In genomic region chr2:1914541-1915165, GRCh38 we compare ENCODE assay signal across 17 cellular contexts.
DNase-seq lines count a peak whose midpoint lies in the region; ATAC-seq, FAIRE-seq and TF ChIP-seq lines count a peak whose summit lies in the region.
"Had no signal": no experiment of that assay in that cellular context is flagged by ENCODE, and none has a peak within 500 bp of the region (broad histone marks: within the 10 kb centered on the region; RNA-seq: fewer than 3 reads in every experiment).

No MANE protein-coding gene starts in this region.

- H4K20me1 ChIP-seq in BLaER1 (no peaks in the 10 kb centered on the region), H1 (replicated peaks in 1 of 2; ENCODE audit: control insufficient read depth in 1 of 2, insufficient read depth in 2 of 2, low read length in 2 of 2) (no peaks in the 10 kb centered on the region), hepatocyte (ENCODE audit: insufficient read depth, poor library complexity, severe bottlenecking) (no peaks in the 10 kb centered on the region)
- no peaks in the 10 kb centered on the region; a peak in 2 of 22 replicates for H4K20me1 ChIP-seq in BLaER1 treated with 17β-estradiol and CSF1 and Interleukin-3, amounts not matched to agents 10 nM and 100 nM

- H3K23me2 ChIP-seq in H1 (ENCODE audit: low read depth, low read length): no peaks in the 10 kb centered on the region

- FAIRE-seq in H1 (lab: Jason Lieb, UNC): no peak
- FAIRE-seq: GM12892 had no signal

- no peak for TF ChIP-seq EP300 in H1 (IDR thresholded peaks at IDR 0.05; ENCODE audit: borderline replicate concordance in 1 of 2, low read depth in 2 of 2, low read length in 2 of 2)

- POLR2A ChIA-PET in H1 (lab: Charles Lee; ENCODE audit: partially characterized antibody): no interaction called here

- TF ChIP-seq CTCF in H1 (IDR thresholded peaks at IDR 0.05; ENCODE audit: control extremely low read depth in 1 of 3, insufficient read depth in 1 of 3, low read depth in 1 of 3, low read length in 3 of 3) (no peak), hepatocyte (IDR thresholded peaks at IDR 0.05; ENCODE audit: poor library complexity) (no peak)

- no peak overlapping the region for H3K56ac ChIP-seq in H1 (replicated peaks; ENCODE audit: insufficient read length, low read depth, low read length)

- no peak overlapping the region for H4K5ac ChIP-seq in H1 (ENCODE audit: insufficient read length, low read depth, low read length)

- H3K79me2 ChIP-seq in H1 (ENCODE audit: control insufficient read depth in 1 of 2, insufficient read depth in 2 of 2, low read length in 2 of 2): no peaks in the 10 kb centered on the region
- no peaks in the 10 kb centered on the region for H3K79me2 ChIP-seq in hepatocyte

- H3K9ac ChIP-seq in BLaER1 (no peak overlapping the region), H1 (replicated peaks in 1 of 4; ENCODE audit: extremely low read depth in 1 of 4, low read depth in 3 of 4, low read length in 3 of 4) (no peak overlapping the region)
- H3K9ac ChIP-seq in BLaER1 treated with 17β-estradiol and CSF1 and Interleukin-3, amounts not matched to agents 10 nM and 100 nM: no peak overlapping the region

- no peak overlapping the region for H2BK120ac ChIP-seq in H1 (replicated peaks; ENCODE audit: low read depth, low read length)

- 0 out of 2 replicates have a peak overlapping the region, but pooled peaks have one; percentile 14 for H3K18ac ChIP-seq in H1 (ENCODE audit: extremely low read depth, low read length)

- TF ChIP-seq POLR2A in H1 (IDR thresholded peaks at IDR 0.05; ENCODE audit: control extremely low read depth in 1 of 2, low read depth in 2 of 2, low read length in 2 of 2): no peak

- H4K91ac ChIP-seq in H1 (replicated peaks; ENCODE audit: insufficient read length, low read length): no peak overlapping the region

- no peaks in the 10 kb centered on the region for H3K27me3 ChIP-seq in BLaER1
- no peaks in the 10 kb centered on the region for H3K27me3 ChIP-seq in BLaER1 treated with 17β-estradiol and CSF1 and Interleukin-3, amounts not matched to agents 10 nM and 100 nM
- no peaks in the 10 kb centered on the region for H3K27me3 ChIP-seq in H1 (replicated peaks in 1 of 4; ENCODE audit: control insufficient read depth in 3 of 4, extremely low read depth in 1 of 4, insufficient read depth in 3 of 4, low read length in 3 of 4)
- no peaks in the 10 kb centered on the region for H3K27me3 ChIP-seq in hepatocyte

- no peak overlapping the region for H3K14ac ChIP-seq in H1 (ENCODE audit: insufficient read length)

- WGBS in H1 (ENCODE audit: extremely low coverage in 1 of 2, insufficient coverage in 1 of 2, insufficient read length in 1 of 2, insufficient replicate concordance in 2 of 2, low coverage in 1 of 2, low lambda C conversion rate in 2 of 2, missing lambda C conversion rate in 1 of 2), 2 experiments: 91% methylated on average over 18 of the region's 18 CpGs; no CpG with 5 or more reads in 1 of the 2 experiments
- WGBS in hepatocyte (ENCODE audit: low lambda C conversion rate, missing lambda C conversion rate): 93% methylated on average over 18 of the region's 18 CpGs

- no peaks in the 10 kb centered on the region for H3K9me2 ChIP-seq in hepatocyte (replicated peaks; ENCODE audit: insufficient read depth)

- H3K4me3 ChIP-seq in BLaER1: no peak overlapping the region
- H3K4me3 ChIP-seq in BLaER1 treated with 17β-estradiol and CSF1 and Interleukin-3, amounts not matched to agents 10 nM and 100 nM: no peak overlapping the region
- no peak overlapping the region for H3K4me3 ChIP-seq in H1 (ENCODE audit: extremely low read depth in 1 of 4, insufficient read depth in 2 of 4, low read depth in 3 of 4, low read length in 4 of 4)
- H3K4me3 ChIP-seq in hepatocyte: no peak overlapping the region

- intact Hi-C loops in posterior vena cava (cut with DNase I): no loop called here

- no peak overlapping the region for H2BK15ac ChIP-seq in H1 (ENCODE audit: low read length)

- no peaks in the 10 kb centered on the region for H3K79me1 ChIP-seq in H1 (ENCODE audit: low read depth, low read length)

- no peak overlapping the region for H2BK5ac ChIP-seq in H1 (ENCODE audit: low read depth, low read length)

- H3K23ac ChIP-seq in H1 (ENCODE audit: insufficient read length): no peak overlapping the region

- DNase-seq in H1 (ENCODE audit: low read depth in 1 of 2, low spot score in 2 of 2): no peak
- DNase-seq in posterior vena cava (ENCODE audit: low spot score): peak; percentile 62
- DNase-seq in NCI-H1092 (lab: John Stamatoyannopoulos, UW): no peak
- DNase-seq in hepatocyte (ENCODE audit: low spot score): no peak
- DNase-seq: Calu3; CD4-positive, alpha-beta T cell; COR-L47; DMS53; GF-D8; GOT3; H7; HCEC 1CT had no signal

- H3K36me3 ChIP-seq in BLaER1: no peaks in the 10 kb centered on the region
- H3K36me3 ChIP-seq in BLaER1 treated with 17β-estradiol and CSF1 and Interleukin-3, amounts not matched to agents 10 nM and 100 nM: no peaks in the 10 kb centered on the region
- H3K36me3 ChIP-seq in H1 (ENCODE audit: control insufficient read depth in 2 of 4, insufficient read depth in 4 of 4, low read length in 3 of 4): no peaks in the 10 kb centered on the region
- no peaks in the 10 kb centered on the region for H3K36me3 ChIP-seq in hepatocyte (replicated peaks; ENCODE audit: insufficient read depth, low read depth)

- H3K27ac ChIP-seq in BLaER1 (no peak overlapping the region), H1 (ENCODE audit: low read depth, low read length) (no peak overlapping the region), hepatocyte (no peak overlapping the region)
- H3K27ac ChIP-seq in BLaER1 treated with 17β-estradiol and CSF1 and Interleukin-3, amounts not matched to agents 10 nM and 100 nM: no peak overlapping the region

- no peak for ATAC-seq in GM19023 (IDR thresholded peaks at IDR 0.05; ENCODE audit: unreplicated experiment)
- no peak for ATAC-seq in GM18868 (IDR thresholded peaks at IDR 0.05; ENCODE audit: unreplicated experiment)

- no peak overlapping the region for H2BK20ac ChIP-seq in H1 (ENCODE audit: low read length)

- H3K4me2 ChIP-seq in BLaER1 (peak overlapping the region; percentile 45), H1 (ENCODE audit: insufficient read depth in 1 of 2, low read depth in 2 of 2, low read length in 2 of 2) (no peak overlapping the region), hepatocyte (no peak overlapping the region)
- peak overlapping the region in 8 of 11 experiments; percentile 20 to 42 (median 31); a peak in 16 of 22 replicates for H3K4me2 ChIP-seq in BLaER1 treated with 17β-estradiol and CSF1 and Interleukin-3, amounts not matched to agents 10 nM and 100 nM

- no peak overlapping the region for H3K4ac ChIP-seq in H1 (replicated peaks; ENCODE audit: insufficient read length, low read depth, low read length)

- H2BK12ac ChIP-seq in H1 (ENCODE audit: low read depth, low read length): no peak overlapping the region

- H3K9me3 ChIP-seq in BLaER1: no peaks in the 10 kb centered on the region
- H3K9me3 ChIP-seq in BLaER1 treated with 17β-estradiol and CSF1 and Interleukin-3, amounts not matched to agents 10 nM and 100 nM (replicated peaks in 1 of 11): no peaks in the 10 kb centered on the region
- H3K9me3 ChIP-seq in H1 (ENCODE audit: insufficient read depth in 2 of 2, low read depth in 1 of 2, low read length in 1 of 2): no peaks in the 10 kb centered on the region
- H3K9me3 ChIP-seq in hepatocyte (ENCODE audit: low read depth): no peaks in the 10 kb centered on the region

- TF ChIP-seq RAD21 in H1 (IDR thresholded peaks at IDR 0.05 in 1 of 2, conservative IDR thresholded peaks at IDR 0.05 in 1 of 2; ENCODE audit: low read depth in 2 of 2, low read length in 2 of 2): no peak

- H2AFZ ChIP-seq in H1 (ENCODE audit: low read length) (no peak overlapping the region), hepatocyte (no peak overlapping the region)

- no peak overlapping the region for H2AK5ac ChIP-seq in H1 (ENCODE audit: low read depth, low read length)

- H3K4me1 ChIP-seq in BLaER1: peaks cover 45% of the 10 kb centered on the region
- H3K4me1 ChIP-seq in BLaER1 treated with 17β-estradiol and CSF1 and Interleukin-3, amounts not matched to agents 10 nM and 100 nM: peaks cover 6 to 45% (median 34%) of the 10 kb centered on the region in 10 experiments; a peak in 19 of 20 replicates
- no peaks in the 10 kb centered on the region for H3K4me1 ChIP-seq in H1 (replicated peaks in 1 of 4; ENCODE audit: control insufficient read depth in 3 of 4, insufficient read depth in 4 of 4, low read length in 3 of 4)
- peaks cover 10% of the 10 kb centered on the region for H3K4me1 ChIP-seq in hepatocyte (ENCODE audit: insufficient read depth)

- H4K8ac ChIP-seq in H1 (ENCODE audit: extremely low read depth, insufficient read depth, low read length): no peak overlapping the region

- CTCF ChIA-PET in H1 (lab: Charles Lee; ENCODE audit: partially characterized antibody): interaction anchor here (0.6 to 2.3 kb wide), 5 partner anchors 10 to 839 kb away, joined by 3 to 8 read pairs (median 3); no protein-coding TSS in a partner anchor

TF ChIP-seq in H1, 55 proteins besides CTCF, POLR2A, EP300 and RAD21 (continues in another document):
- TF ChIP-seq SP2 (IDR thresholded peaks at IDR 0.05; ENCODE audit: low read length): no peak
- no peak for TF ChIP-seq PHF8 (conservative IDR thresholded peaks at IDR 0.05; ENCODE audit: low read depth, low read length)
- TF ChIP-seq ATF3 (IDR thresholded peaks at IDR 0.05; ENCODE audit: insufficient read depth, low read depth, low read length): no peak
- no peak for TF ChIP-seq TEAD4 (IDR thresholded peaks at IDR 0.05; ENCODE audit: low read depth, low read length)
- TF ChIP-seq KDM1A (IDR thresholded peaks at IDR 0.05; ENCODE audit: borderline replicate concordance, low read length): no peak
- TF ChIP-seq CTBP2 (IDR thresholded peaks at IDR 0.05; ENCODE audit: borderline replicate concordance, insufficient read depth, insufficient read length, low read length): no peak
- TF ChIP-seq YY1 (IDR thresholded peaks at IDR 0.05; ENCODE audit: low read depth, low read length): no peak

Comparison
In these comparisons a context has a peak if more than half of its experiments do, and no peak if none do; other contexts are left out.
1. H3K4me2 ChIP-seq: peak in BLaER1 (single experiment) and BLaER1 treated with 17β-estradiol and CSF1 and Interleukin-3, amounts not matched to agents 10 nM and 100 nM (8 of 11); none in H1 (0 of 2) and hepatocyte (single experiment).